8 cellular contexts compared by ENCODE assay signal in the genomic region with DNA sequence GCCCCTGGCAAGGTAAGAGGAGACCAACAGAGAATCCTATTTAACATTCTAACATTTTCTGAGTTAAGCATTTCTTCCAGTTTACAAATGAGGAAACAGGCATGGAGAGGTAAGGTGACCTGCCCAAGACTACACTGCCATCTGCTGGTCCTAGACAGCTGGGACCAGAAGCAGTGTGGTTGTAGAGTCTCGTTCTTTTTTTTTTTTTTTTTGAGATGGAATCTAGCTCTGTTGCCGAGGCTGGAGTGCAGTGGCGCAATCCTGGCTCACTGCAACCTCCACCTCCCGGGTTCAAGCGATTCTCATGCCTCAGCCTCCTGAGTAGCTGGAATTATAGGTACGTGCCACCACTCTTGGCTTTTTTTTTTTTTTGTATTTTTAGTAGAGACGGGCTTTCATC. TPM values are rescaled to one million over a fixed set of nuclear protein-coding genes. Genes with fewer than 3 reads are reported as not detected.
DNase-seq lines count a peak whose midpoint lies in the region; ATAC-seq, FAIRE-seq and TF ChIP-seq lines count a peak whose summit lies in the region.
"Not testable (repeated sequence)": the region's sequence is repeated elsewhere in the genome, so short reads cannot be mapped to it uniquely, and the experiment has no call there.

No MANE protein-coding gene starts in this region.

- intact Hi-C loops in activated CD4-positive, alpha-beta T cell treated with anti-CD3 and anti-CD28 coated beads for 36 hours (cut with DNase I, micrococcal nuclease), result loop anchor here (1.0 kb wide), 2 partner anchors 80 to 277 kb away; no protein-coding TSS in a partner anchor

- POLR2A ChIA-PET in activated CD4-positive, alpha-beta T cell treated with anti-CD3 and anti-CD28 coated beads for 36 hours (lab: Charles Lee), result not testable (repeated sequence)

- H3K27me3 ChIP-seq in smooth muscle cell (ENCODE audit: low read depth), result not testable (repeated sequence)

- H3K4me1 ChIP-seq in smooth muscle cell (ENCODE audit: low read depth), result not testable (repeated sequence)

- WGBS in smooth muscle cell (ENCODE audit: low lambda C conversion rate), result 40% methylated on average over 7 of the region's 7 CpGs

- not testable (repeated sequence) for H3K27ac Mint-ChIP-seq in activated CD4-positive, alpha-beta T cell treated with anti-CD3 and anti-CD28 coated beads for 36 hours
- H3K27ac Mint-ChIP-seq in immature natural killer cell, result peak overlapping the region in 1 of 6 donors; percentile 34

- not testable (repeated sequence) for H3K4me1 Mint-ChIP-seq in activated CD4-positive, alpha-beta T cell treated with anti-CD3 and anti-CD28 coated beads for 36 hours; immature natural killer cell

- H3K36me3 Mint-ChIP-seq in activated CD4-positive, alpha-beta T cell treated with anti-CD3 and anti-CD28 coated beads for 36 hours (ENCODE audit: low read depth); immature natural killer cell: not testable (repeated sequence)

- DNase-seq in A172 (ENCODE audit: low spot score), result peak; percentile 82
- DNase-seq in GM13976 (ENCODE audit: low spot score), result peak; percentile 82
- peak; percentile 87 for DNase-seq in HTR-8/SVneo (ENCODE audit: insufficient read length, low spot score)
- DNase-seq in NCI-H774 (lab: John Stamatoyannopoulos, UW), result peak; percentile 76
- peak; percentile 81 for DNase-seq in activated CD4-positive, alpha-beta T cell treated with anti-CD3 and anti-CD28 coated beads for 36 hours
- peak; percentile 87 to 93 for DNase-seq in cardiac fibroblast (ENCODE audit: low read depth in 2 of 2)
- peak; percentile 48 to 66 (median 63) for DNase-seq in immature natural killer cell
- DNase-seq in smooth muscle cell (lab: John Stamatoyannopoulos, UW; ENCODE audit: unreplicated experiment), result not testable (repeated sequence)

- H3K79me2 ChIP-seq in smooth muscle cell (ENCODE audit: low read depth), result not testable (repeated sequence)

- CTCF ChIA-PET in activated CD4-positive, alpha-beta T cell treated with anti-CD3 and anti-CD28 coated beads for 36 hours (lab: Charles Lee), result interaction anchor here (0.5 to 1.6 kb wide), 11 partner anchors 11 to 782 kb away, joined by 3 to 5 read pairs (median 3); a partner anchor contains a TSS

- H3K9me3 ChIP-seq in smooth muscle cell (replicated peaks; ENCODE audit: low read depth), result not testable (repeated sequence)

- in situ Hi-C loops in GM13976 (cut with MboI; ENCODE audit: low sequenced_read_pairs, unreplicated experiment), result not testable (repeated sequence)

- H3K9me3 Mint-ChIP-seq in activated CD4-positive, alpha-beta T cell treated with anti-CD3 and anti-CD28 coated beads for 36 hours (ENCODE audit: low read depth); immature natural killer cell: not testable (repeated sequence)

- not testable (repeated sequence) for H3K4me2 ChIP-seq in smooth muscle cell

- not testable (repeated sequence) for H3F3A ChIP-seq in smooth muscle cell (ENCODE audit: low read depth)

- H3K36me3 ChIP-seq in smooth muscle cell (ENCODE audit: low read depth), result not testable (repeated sequence)

- H3K4me3 Mint-ChIP-seq in activated CD4-positive, alpha-beta T cell treated with anti-CD3 and anti-CD28 coated beads for 36 hours; immature natural killer cell: not testable (repeated sequence)

- H3K27ac ChIP-seq in smooth muscle cell (ENCODE audit: low read depth), result not testable (repeated sequence)

- peak; percentile 9 for FAIRE-seq in HTR-8/SVneo (lab: Jason Lieb, UNC)

- peak; percentile 75 for TF ChIP-seq CTCF in GM13976 (IDR thresholded peaks at IDR 0.05; ENCODE audit: borderline replicate concordance, control extremely low read depth, extremely low read depth, insufficient read depth, missing control alignments)
- peak; percentile 81 for TF ChIP-seq CTCF in cardiac fibroblast (IDR thresholded peaks at IDR 0.05; ENCODE audit: low read depth, low read length)
- TF ChIP-seq CTCF in smooth muscle cell (IDR thresholded peaks at IDR 0.05; ENCODE audit: borderline replicate concordance, insufficient read depth, poor library complexity, severe bottlenecking), result peak; percentile 68

- H3K4me3 ChIP-seq in cardiac fibroblast (replicated peaks in 1 of 2; ENCODE audit: low read depth in 2 of 2, low read length in 2 of 2); smooth muscle cell: not testable (repeated sequence)

- H2AFZ ChIP-seq in smooth muscle cell (ENCODE audit: low read depth), result not testable (repeated sequence)

- not testable (repeated sequence) for H3K9ac ChIP-seq in smooth muscle cell (ENCODE audit: low read depth)

- H3K27me3 Mint-ChIP-seq in activated CD4-positive, alpha-beta T cell treated with anti-CD3 and anti-CD28 coated beads for 36 hours; immature natural killer cell (ENCODE audit: low read depth in 3 of 3): not testable (repeated sequence)

- peak; percentile 97 for ATAC-seq in activated CD4-positive, alpha-beta T cell treated with anti-CD3 and anti-CD28 coated beads for 36 hours

- not testable (repeated sequence) for H4K20me1 ChIP-seq in smooth muscle cell (ENCODE audit: low read depth)

RNA-seq across cellular contexts. Expression of a gene that starts 5.3 kb away (rescaled TPM):
- not detected in 2 replicates for total RNA-seq in A172 (2014; rRNA removed; shearing (Covaris generic))
- total RNA-seq in activated CD4-positive, alpha-beta T cell treated with anti-CD3 and anti-CD28 coated beads for 36 hours, result under 1 TPM in 1 of 2 experiments, not detected in 1; 0.21 TPM
- polyA plus RNA-seq in immature natural killer cell, result not detected
- not detected in 2 replicates for total RNA-seq in smooth muscle cell
- polyA plus RNA-seq in smooth muscle cell, result 0.41 and 0.96 TPM in 2 replicates

RNA-seq across cellular contexts. Expression of a gene that starts 28.0 kb away (rescaled TPM):
- 435 and 665 TPM in 2 replicates for total RNA-seq in A172 (2014; rRNA removed; shearing (Covaris generic))
- total RNA-seq in activated CD4-positive, alpha-beta T cell treated with anti-CD3 and anti-CD28 coated beads for 36 hours, result 100 to 1,000 TPM; 147 to 167 TPM
- 100 to 1,000 TPM; 157 to 207 (median 184) TPM for polyA plus RNA-seq in immature natural killer cell
- 71.2 and 99.8 TPM in 2 replicates for total RNA-seq in smooth muscle cell
- polyA plus RNA-seq in smooth muscle cell, result 200 and 211 TPM in 2 replicates

RNA-seq across cellular contexts. Expression of a gene that starts 45.9 kb away (rescaled TPM):
- total RNA-seq in A172 (2014; rRNA removed; shearing (Covaris generic)), result 103 and 108 TPM in 2 replicates
- total RNA-seq in activated CD4-positive, alpha-beta T cell treated with anti-CD3 and anti-CD28 coated beads for 36 hours, result 10 to 100 TPM in 1 of 2 experiments, 1 to 10 TPM in 1; 8.6 to 10.7 TPM
- polyA plus RNA-seq in immature natural killer cell (10 to 100 TPM; 22.1 to 33.2 (median 27.7) TPM), smooth muscle cell (138 and 143 TPM in 2 replicates)
- total RNA-seq in smooth muscle cell, result 51.7 and 56.9 TPM in 2 replicates
